ENCODE assay signal across 1 cellular context in genomic region chr1:184051485-184052193, GRCh38.
TF ChIP-seq lines count a peak whose summit lies in the region.

Gene TSEN15, plus strand, starts transcription at chr1:184051730. Its CDS starts 26 bp downstream, at chr1:184051756.

TF ChIP-seq in GM12878, 131 proteins besides CTCF, POLR2A, EP300 and RAD21 (continued from another document and continues in another):
- no peak for TF ChIP-seq ZBTB33 (IDR thresholded peaks at IDR 0.05)
- TF ChIP-seq SMARCA5 (IDR thresholded peaks at IDR 0.05) = peak; percentile 97
- peak; percentile 77; the same call in 1 of the 2 replicates for TF ChIP-seq ZSCAN29 (IDR thresholded peaks at IDR 0.05)
- peak; percentile 56 for TF ChIP-seq CREM (IDR thresholded peaks at IDR 0.05; ENCODE audit: low read depth)
- TF ChIP-seq ZNF217 (IDR thresholded peaks at IDR 0.05) = peak; percentile 51; the same call in 1 of the 2 replicates
- no peak for TF ChIP-seq MEF2B (IDR thresholded peaks at IDR 0.05; ENCODE audit: partially characterized antibody, poor library complexity, severe bottlenecking)
- TF ChIP-seq E2F8 (IDR thresholded peaks at IDR 0.05; ENCODE audit: low read depth, partially characterized antibody) = no peak
- TF ChIP-seq BCLAF1 (IDR thresholded peaks at IDR 0.05) = no peak
- TF ChIP-seq GATAD2B (conservative IDR thresholded peaks at IDR 0.05; ENCODE audit: low read depth) = peak; percentile 91
- peak; percentile 78 for TF ChIP-seq HCFC1 (IDR thresholded peaks at IDR 0.05; ENCODE audit: low read length)
- no peak for TF ChIP-seq POLR2AphosphoS2 (IDR thresholded peaks at IDR 0.05; ENCODE audit: low read depth, low read length)
- TF ChIP-seq ZNF622 (IDR thresholded peaks at IDR 0.05) = no peak
- no peak for TF ChIP-seq CUX1 (IDR thresholded peaks at IDR 0.05; ENCODE audit: insufficient replicate concordance, low read depth, low read length)
- peak; percentile 15 for TF ChIP-seq USF1 (IDR thresholded peaks at IDR 0.05; ENCODE audit: borderline replicate concordance, extremely low read length, insufficient read depth, low read depth, low read length)
- TF ChIP-seq STAT1 (conservative IDR thresholded peaks at IDR 0.05) = 0 out of 2 replicates have a peak, but pooled peaks have one; percentile 80
- TF ChIP-seq HDAC6 (IDR thresholded peaks at IDR 0.05; ENCODE audit: unreplicated experiment) = peak; percentile 36
- TF ChIP-seq TCF7 (IDR thresholded peaks at IDR 0.05; ENCODE audit: borderline replicate concordance) = no peak
- peak; percentile 47; the same call in 1 of the 2 replicates for TF ChIP-seq NFXL1 (IDR thresholded peaks at IDR 0.05; ENCODE audit: borderline replicate concordance)
- TF ChIP-seq BCL11A (IDR thresholded peaks at IDR 0.05; ENCODE audit: low read depth, low read length) = no peak
- TF ChIP-seq SPI1 (IDR thresholded peaks at IDR 0.05; ENCODE audit: borderline replicate concordance, insufficient read depth, low read depth, low read length) = peak; percentile 9; the same call in 1 of the 2 replicates
- peak; percentile 90; the same call in 1 of the 2 replicates for TF ChIP-seq TAF1 (IDR thresholded peaks at IDR 0.05; ENCODE audit: borderline replicate concordance, low read depth, low read length)
- TF ChIP-seq KAT2A (conservative IDR thresholded peaks at IDR 0.05; ENCODE audit: control insufficient read depth, low read depth, low read length) = no peak
- peak; percentile 95; the same call in 1 of the 2 replicates for TF ChIP-seq RB1 (IDR thresholded peaks at IDR 0.05; ENCODE audit: borderline replicate concordance)
- TF ChIP-seq MTA2 (IDR thresholded peaks at IDR 0.05; ENCODE audit: low read depth) = no peak
- TF ChIP-seq ASH2L (IDR thresholded peaks at IDR 0.05; ENCODE audit: borderline replicate concordance, low read depth) = no peak; the same call in none of the 2 replicates
- no peak for TF ChIP-seq USF2 (IDR thresholded peaks at IDR 0.05; ENCODE audit: borderline replicate concordance, low read depth, low read length)
- peak; percentile 25; the same call in 1 of the 2 replicates for TF ChIP-seq JUND (IDR thresholded peaks at IDR 0.05; ENCODE audit: low read depth, low read length)
- no peak for TF ChIP-seq NR2C2 (IDR thresholded peaks at IDR 0.05; ENCODE audit: borderline replicate concordance, control insufficient read depth, insufficient read length, low read depth)
- TF ChIP-seq CHD1 (IDR thresholded peaks at IDR 0.05; ENCODE audit: low read depth, low read length) = peak; percentile 72; the same call in 1 of the 2 replicates
- no peak for TF ChIP-seq ZBED1 (IDR thresholded peaks at IDR 0.05; ENCODE audit: borderline replicate concordance)
- no peak for TF ChIP-seq ZNF274 (IDR thresholded peaks at IDR 0.05; ENCODE audit: insufficient read depth, insufficient read length)
- no peak; the same call in 1 of the 2 replicates for TF ChIP-seq REST (IDR thresholded peaks at IDR 0.05; ENCODE audit: low read depth, low read length)
- peak; percentile 81 for TF ChIP-seq ZNF687 (IDR thresholded peaks at IDR 0.05)
- peak; percentile 91; the same call in 1 of the 2 replicates for TF ChIP-seq RBBP5 (conservative IDR thresholded peaks at IDR 0.05)
- no peak for TF ChIP-seq SMC3 (IDR thresholded peaks at IDR 0.05; ENCODE audit: borderline replicate concordance, low read length)
